In the genomic region with DNA sequence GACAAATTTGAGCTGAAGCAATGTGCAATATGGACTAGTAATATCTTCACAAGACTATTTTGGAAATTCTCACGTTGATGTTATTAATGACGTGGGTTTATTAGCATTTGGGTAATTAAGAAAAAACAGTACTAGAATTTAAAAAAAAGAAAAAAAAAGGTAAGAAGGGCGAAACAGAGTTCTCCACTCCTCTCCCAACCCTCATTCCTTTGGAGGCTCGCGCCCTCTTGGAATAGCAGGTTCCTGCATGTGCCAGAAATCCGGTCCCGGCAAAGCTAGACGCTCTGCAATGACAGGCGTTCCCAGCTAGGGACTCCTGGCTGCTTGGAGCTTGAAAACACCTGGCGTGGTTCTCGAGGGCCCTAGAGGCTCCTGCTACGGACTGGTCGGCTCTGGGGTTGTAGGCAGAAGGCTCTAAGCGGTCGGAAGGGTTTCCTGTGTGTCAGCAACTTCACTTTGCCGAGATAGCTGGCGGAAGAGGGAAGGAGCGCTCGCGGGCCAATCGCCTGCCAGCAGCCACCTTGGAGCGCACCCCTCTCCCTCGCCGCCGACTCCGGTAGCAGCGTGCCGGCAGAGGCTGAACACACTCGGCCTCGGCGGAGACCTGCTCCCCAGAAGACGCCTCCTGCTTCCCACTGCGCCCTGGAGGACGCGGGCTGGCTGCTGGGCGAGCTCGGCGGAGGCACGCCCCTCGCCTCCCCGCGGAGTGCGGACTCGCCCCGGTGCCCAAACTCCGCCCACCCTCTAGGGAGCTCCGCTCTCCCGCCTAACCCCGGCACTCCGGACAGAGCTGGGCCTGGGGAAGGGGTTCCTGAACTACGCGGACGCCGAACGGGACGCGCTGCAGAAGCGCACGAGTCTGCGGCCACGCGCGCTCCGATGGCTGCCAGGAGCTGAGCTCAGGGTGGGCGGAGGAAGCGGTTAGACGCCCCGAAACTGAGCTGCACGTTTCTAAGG, we compare ENCODE assay signal across 8 cellular contexts. TPM values are rescaled to one million over a fixed set of nuclear protein-coding genes. Genes with fewer than 3 reads are reported as not detected.
DNase-seq lines count a peak whose midpoint lies in the region; ATAC-seq and TF ChIP-seq lines count a peak whose summit lies in the region.

A gene with protein sequence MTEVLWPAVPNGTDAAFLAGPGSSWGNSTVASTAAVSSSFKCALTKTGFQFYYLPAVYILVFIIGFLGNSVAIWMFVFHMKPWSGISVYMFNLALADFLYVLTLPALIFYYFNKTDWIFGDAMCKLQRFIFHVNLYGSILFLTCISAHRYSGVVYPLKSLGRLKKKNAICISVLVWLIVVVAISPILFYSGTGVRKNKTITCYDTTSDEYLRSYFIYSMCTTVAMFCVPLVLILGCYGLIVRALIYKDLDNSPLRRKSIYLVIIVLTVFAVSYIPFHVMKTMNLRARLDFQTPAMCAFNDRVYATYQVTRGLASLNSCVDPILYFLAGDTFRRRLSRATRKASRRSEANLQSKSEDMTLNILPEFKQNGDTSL (plus strand): TSS at position 778 of the 957 bp plus-strand sequence. CDS start 652 bp downstream, outside the sequence.

- H4K20me1 ChIP-seq in mammary epithelial cell (ENCODE audit: insufficient read depth, low read length): no peaks in the 10 kb centered on the region

- H3K36me3 ChIP-seq in mammary epithelial cell (ENCODE audit: insufficient read depth, low read length): no peaks in the 10 kb centered on the region

- ATAC-seq in GM21367 (IDR thresholded peaks at IDR 0.05; ENCODE audit: unreplicated experiment) (peak; percentile 82), HG03575 (IDR thresholded peaks at IDR 0.05; ENCODE audit: extremely low read depth, insufficient number of reproducible peaks, low FRiP score, unreplicated experiment) (peak; percentile 73)

- H3K9ac ChIP-seq in mammary epithelial cell (ENCODE audit: insufficient read depth, low read length): no peak within 1 kb of the TSS

- no peaks in the 10 kb centered on the region for H3K9me3 ChIP-seq in mammary epithelial cell (replicated peaks; ENCODE audit: insufficient read depth, low read length)

- H3K4me1 ChIP-seq in mammary epithelial cell (ENCODE audit: insufficient read depth, low read length): peaks cover 17% of the 10 kb centered on the region

- peak in 1 of 2 donors; percentile 29 for TF ChIP-seq CTCF in mammary epithelial cell (conservative IDR thresholded peaks at IDR 0.05 in 1 of 2, IDR thresholded peaks at IDR 0.05 in 1 of 2; ENCODE audit: extremely low read depth in 1 of 2, insufficient read depth in 1 of 2, low read depth in 1 of 2, low read length in 2 of 2)

- peaks cover 4% of the 10 kb centered on the region for H3K27me3 ChIP-seq in mammary epithelial cell (ENCODE audit: insufficient read depth, low read length)

- H3K79me2 ChIP-seq in mammary epithelial cell (ENCODE audit: insufficient read depth, low read length): no peaks in the 10 kb centered on the region

- peak within 1 kb of the TSS; percentile 100 for H3K4me2 ChIP-seq in mammary epithelial cell (ENCODE audit: insufficient read depth, low read depth, low read length)

- intact Hi-C loops in mammary epithelial cell (cut with micrococcal nuclease): no loop called here

- peak; percentile 36 for DNase-seq in ELR (ENCODE audit: low read depth)
- peak; percentile 86 for DNase-seq in RKO (ENCODE audit: low spot score)
- DNase-seq in mammary epithelial cell: peak; percentile 71
- peak; percentile 90 for DNase-seq in iPS-NIHi11 (ENCODE audit: low spot score)
- DNase-seq in skeletal muscle cell (ENCODE audit: low read depth): no peak
- DNase-seq in NCI-H2196 treated with DMSO at 0.1 percent for 48 hours (lab: John Stamatoyannopoulos, UW; ENCODE audit: unreplicated experiment): no peak

- in situ Hi-C loops in mammary epithelial cell (cut with MboI; ENCODE audit: low sequenced_read_pairs in 2 of 2): no loop called here

- H2AFZ ChIP-seq in mammary epithelial cell (ENCODE audit: low read depth, low read length): peak within 1 kb of the TSS; percentile 99

- H3K27ac ChIP-seq in mammary epithelial cell (ENCODE audit: insufficient read depth, low read depth, low read length): no peak within 1 kb of the TSS

- 1% methylated on average over 44 of the region's 69 CpGs for WGBS in mammary epithelial cell (ENCODE audit: low coverage, missing lambda C conversion rate)

- BruUV-seq in mammary epithelial cell (replicated peaks; lab: Mats Ljungman, UMichigan): no TSS peak

- H3K4me3 ChIP-seq in mammary epithelial cell (replicated peaks in 1 of 3; ENCODE audit: insufficient read depth in 1 of 3, low read depth in 2 of 3, low read length in 3 of 3) (peak within 1 kb of the TSS; percentile 69 to 76 (median 69)), skeletal muscle cell (ENCODE audit: low read depth, low read length) (peak within 1 kb of the TSS; percentile 66)

- CTCF ChIA-PET in mammary epithelial cell (lab: Charles Lee; ENCODE audit: low non-redundant PET): interaction anchor here (0.6 kb wide), 1 partner anchor 62 kb away, joined by 4 read pairs; no protein-coding TSS in a partner anchor

- dilution Hi-C loops in mammary epithelial cell (cut with HindIII; ENCODE audit: low sequenced_read_pairs): no loop called here

RNA-seq across cellular contexts. Expression of the gene that starts here (rescaled TPM):
- total RNA-seq in mammary epithelial cell: under 1 TPM in 1 of 2 donors, not detected in 1; under 0.01 TPM
- 0.12 TPM for polyA plus RNA-seq in mammary epithelial cell
- polyA minus RNA-seq in mammary epithelial cell: not detected

Comparison
In these comparisons a context has a peak if more than half of its experiments do, and no peak if none do; other contexts are left out.
1. Peak in DNase-seq, H3K4me3 ChIP-seq and H3K4me2 ChIP-seq in mammary epithelial cell; RNA of the gene not detected or under 1 TPM.
2. DNase-seq: peak in ELR (single experiment), RKO (single experiment) and iPS-NIHi11 (single experiment); none in skeletal muscle cell (single experiment) and NCI-H2196 treated with DMSO at 0.1 percent for 48 hours (single experiment).